Comparison of ENCODE assay signal across 2 cellular contexts in the genomic region with DNA sequence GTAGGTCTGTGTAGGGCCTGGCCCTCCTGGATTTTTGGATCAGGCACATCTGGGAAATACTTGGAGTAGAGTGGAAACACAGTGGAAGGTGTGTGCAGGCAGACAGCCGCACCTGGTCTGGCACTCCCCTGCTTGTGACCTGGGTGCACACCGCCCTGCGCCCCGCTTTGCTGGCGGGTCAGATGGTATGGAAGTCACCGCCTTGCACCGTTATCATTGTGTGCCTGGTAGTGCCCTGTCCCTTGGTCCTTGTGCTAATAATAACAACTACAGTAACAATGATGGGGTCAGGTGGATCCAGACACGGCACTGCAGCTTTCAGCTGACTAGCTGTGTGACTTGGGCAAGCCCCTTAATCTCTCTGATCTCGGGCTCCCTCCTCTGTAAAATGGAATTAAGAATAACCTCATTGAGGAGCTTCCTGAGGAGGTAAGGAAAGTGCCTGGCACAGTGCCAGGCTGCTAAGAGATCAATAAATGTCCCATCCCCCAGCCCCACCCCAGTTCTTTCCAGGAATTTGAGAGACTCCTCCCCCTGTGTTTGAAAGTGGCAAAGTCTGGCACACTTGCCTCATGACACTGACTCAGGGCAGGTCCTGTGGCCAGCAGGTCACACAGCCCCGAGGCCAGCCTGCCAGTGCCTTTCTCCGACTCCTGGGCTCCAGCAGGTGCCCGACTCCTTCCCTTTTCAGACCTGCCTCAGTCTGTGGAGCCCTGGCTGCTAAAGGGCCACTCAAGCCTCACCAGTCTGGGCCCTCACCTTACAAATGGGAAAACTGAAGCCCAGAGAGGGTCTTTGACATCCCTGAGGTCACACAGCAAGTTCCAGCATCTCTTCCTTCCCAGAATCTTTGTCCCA.
TF ChIP-seq lines count a peak whose summit lies in the region.

No MANE protein-coding gene starts in this region.

TF ChIP-seq in SK-N-SH, 30 proteins besides CTCF, POLR2A, EP300 and RAD21 (continued from another document):
- TF ChIP-seq, protein P1, sequence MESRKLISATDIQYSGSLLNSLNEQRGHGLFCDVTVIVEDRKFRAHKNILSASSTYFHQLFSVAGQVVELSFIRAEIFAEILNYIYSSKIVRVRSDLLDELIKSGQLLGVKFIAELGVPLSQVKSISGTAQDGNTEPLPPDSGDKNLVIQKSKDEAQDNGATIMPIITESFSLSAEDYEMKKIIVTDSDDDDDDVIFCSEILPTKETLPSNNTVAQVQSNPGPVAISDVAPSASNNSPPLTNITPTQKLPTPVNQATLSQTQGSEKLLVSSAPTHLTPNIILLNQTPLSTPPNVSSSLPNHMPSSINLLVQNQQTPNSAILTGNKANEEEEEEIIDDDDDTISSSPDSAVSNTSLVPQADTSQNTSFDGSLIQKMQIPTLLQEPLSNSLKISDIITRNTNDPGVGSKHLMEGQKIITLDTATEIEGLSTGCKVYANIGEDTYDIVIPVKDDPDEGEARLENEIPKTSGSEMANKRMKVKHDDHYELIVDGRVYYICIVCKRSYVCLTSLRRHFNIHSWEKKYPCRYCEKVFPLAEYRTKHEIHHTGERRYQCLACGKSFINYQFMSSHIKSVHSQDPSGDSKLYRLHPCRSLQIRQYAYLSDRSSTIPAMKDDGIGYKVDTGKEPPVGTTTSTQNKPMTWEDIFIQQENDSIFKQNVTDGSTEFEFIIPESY (IDR thresholded peaks at IDR 0.05; ENCODE audit: borderline replicate concordance, low read depth) = no peak

TF ChIP-seq in SK-N-SH treated with all-trans-retinoic acid at 6 μM for 48 hours, 23 proteins besides CTCF, POLR2A, EP300 and RAD21 (continued from another document):
- TF ChIP-seq, protein P2, sequence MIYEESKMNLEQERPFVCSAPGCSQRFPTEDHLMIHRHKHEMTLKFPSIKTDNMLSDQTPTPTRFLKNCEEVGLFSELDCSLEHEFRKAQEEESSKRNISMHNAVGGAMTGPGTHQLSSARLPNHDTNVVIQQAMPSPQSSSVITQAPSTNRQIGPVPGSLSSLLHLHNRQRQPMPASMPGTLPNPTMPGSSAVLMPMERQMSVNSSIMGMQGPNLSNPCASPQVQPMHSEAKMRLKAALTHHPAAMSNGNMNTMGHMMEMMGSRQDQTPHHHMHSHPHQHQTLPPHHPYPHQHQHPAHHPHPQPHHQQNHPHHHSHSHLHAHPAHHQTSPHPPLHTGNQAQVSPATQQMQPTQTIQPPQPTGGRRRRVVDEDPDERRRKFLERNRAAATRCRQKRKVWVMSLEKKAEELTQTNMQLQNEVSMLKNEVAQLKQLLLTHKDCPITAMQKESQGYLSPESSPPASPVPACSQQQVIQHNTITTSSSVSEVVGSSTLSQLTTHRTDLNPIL (CRISPR knock-in tag; IDR thresholded peaks at IDR 0.05; ENCODE audit: low read depth) = no peak
